Comparison of ENCODE assay signal across 9 cellular contexts in genomic region chr2:159933727-159934049, GRCh38. TPM values are rescaled to one million over a fixed set of nuclear protein-coding genes. Genes with fewer than 3 reads are reported as not detected.
DNase-seq lines count a peak whose midpoint lies in the region; ATAC-seq and TF ChIP-seq lines count a peak whose summit lies in the region.
"Had no signal": no experiment of that assay in that cellular context is flagged by ENCODE, and none has a peak within 500 bp of the region (broad histone marks: within the 10 kb centered on the region; RNA-seq: fewer than 3 reads in every experiment).

No MANE protein-coding gene starts in this region.

- no peak overlapping the region for H3K4me3 ChIP-seq in heart left ventricle
- H3K4me3 ChIP-seq: lung had no signal

- TF ChIP-seq CTCF in heart left ventricle (IDR thresholded peaks at IDR 0.05): no peak

- peaks cover 0 to 22% (median 8%) of the 10 kb centered on the region in 12 donors for H3K4me1 ChIP-seq in heart left ventricle

- no peaks in the 10 kb centered on the region for H3K27me3 ChIP-seq in heart left ventricle

- H3K36me3 ChIP-seq in heart left ventricle: no peaks in the 10 kb centered on the region

- DNase-seq in heart left ventricle (no peak), NCI-H2107 (lab: John Stamatoyannopoulos, UW) (no peak), SW480 (ENCODE audit: low spot score) (no peak), activated T-cell treated with anti-CD3 and anti-CD28 coated beads for 4 hours (no peak), activated gamma-delta T cell treated with Interleukin-2 at 50 U/mL for 16 hours (no peak)

- H3K9me3 ChIP-seq in heart left ventricle: peaks cover 0 to 10% (median 2%) of the 10 kb centered on the region in 12 donors

- intact Hi-C loops in heart left ventricle (cut with DNase I): no loop called here

- H3K27ac ChIP-seq in heart left ventricle: peak overlapping the region in 1 of 12 donors; percentile 11

- no peak for TF ChIP-seq POLR2A in heart left ventricle (IDR thresholded peaks at IDR 0.05)

- peak; percentile 85 for ATAC-seq in GM18499 (IDR thresholded peaks at IDR 0.05; ENCODE audit: insufficient read depth, unreplicated experiment)
- peak; percentile 87 for ATAC-seq in GM21717 (IDR thresholded peaks at IDR 0.05; ENCODE audit: unreplicated experiment)
- peak; percentile 78 for ATAC-seq in HG03521 (IDR thresholded peaks at IDR 0.05; ENCODE audit: unreplicated experiment)
- ATAC-seq in heart left ventricle: peak in 3 of 4 donors; percentile 47 to 64 (median 58)

- WGBS in heart left ventricle, 4 donors: 44 to 48% (median 46%) methylated on average over 2 of the region's 2 CpGs

RNA-seq across cellular contexts. Expression of gene LY75, which starts 29.1 kb away (rescaled TPM):
- 1 to 10 TPM in 3 of 9 donors, under 1 TPM in 6; 0.26 to 5.2 (median 0.81) TPM for total RNA-seq in heart left ventricle
- under 1 TPM; 0.30 to 0.67 TPM for polyA plus RNA-seq in heart left ventricle
